ENCODE assay signal across 9 cellular contexts in the genomic region with DNA sequence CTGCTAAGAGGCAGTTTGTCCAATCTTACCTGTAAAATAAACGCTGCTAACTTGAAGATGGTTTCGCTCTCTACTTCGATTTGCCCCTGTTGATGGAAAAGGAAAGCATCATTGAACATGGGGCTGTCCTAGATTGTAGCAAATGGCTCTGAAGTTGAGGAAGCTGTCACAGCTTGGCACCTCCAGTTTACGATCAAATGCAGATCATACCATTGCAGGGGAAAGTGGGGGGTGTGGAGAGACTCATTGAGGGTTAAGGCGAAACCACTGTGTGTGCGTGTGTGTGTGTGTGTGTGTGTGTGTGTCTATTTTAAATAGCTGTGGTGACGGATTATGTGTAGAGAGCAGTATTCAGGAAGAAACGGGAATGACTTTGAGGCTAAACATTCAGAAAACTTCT.
DNase-seq lines count a peak whose midpoint lies in the region; ATAC-seq, FAIRE-seq and TF ChIP-seq lines count a peak whose summit lies in the region.
"Had no signal": no experiment of that assay in that cellular context is flagged by ENCODE, and none has a peak within 500 bp of the region (broad histone marks: within the 10 kb centered on the region; RNA-seq: fewer than 3 reads in every experiment).

No MANE protein-coding gene starts in this region.

- ATAC-seq in activated T-cell treated with anti-CD3 and anti-CD28 coated beads, Interleukin-2, amount 50 U/mL, for 4 hours, result peak; percentile 91 to 92
- ATAC-seq in foreskin keratinocyte (no peak), HG03108 (IDR thresholded peaks at IDR 0.05; ENCODE audit: unreplicated experiment) (no peak)
- ATAC-seq: HCT116 had no signal

- no peak for TF ChIP-seq CTCF in LNCaP clone FGC (IDR thresholded peaks at IDR 0.05; ENCODE audit: control insufficient read depth, extremely low read depth, insufficient read depth)
- TF ChIP-seq CTCF in hepatocyte (IDR thresholded peaks at IDR 0.05; ENCODE audit: poor library complexity), result no peak
- TF ChIP-seq CTCF in foreskin keratinocyte (conservative IDR thresholded peaks at IDR 0.05), result no peak

- no peaks in the 10 kb centered on the region for H3K9me3 ChIP-seq in hepatocyte (ENCODE audit: low read depth)
- no peaks in the 10 kb centered on the region for H3K9me3 ChIP-seq in small intestine (ENCODE audit: control insufficient read depth, low read depth)

- peak overlapping the region; percentile 64 for H3K4me3 Mint-ChIP-seq in activated T-cell treated with anti-CD3 and anti-CD28 coated beads, Interleukin-2, amount 50 U/mL, for 4 hours

- H3K9me3 Mint-ChIP-seq in activated T-cell treated with anti-CD3 and anti-CD28 coated beads, Interleukin-2, amount 50 U/mL, for 4 hours, result no peaks in the 10 kb centered on the region

- peaks cover 11% of the 10 kb centered on the region for H3K4me1 Mint-ChIP-seq in activated T-cell treated with anti-CD3 and anti-CD28 coated beads, Interleukin-2, amount 50 U/mL, for 4 hours (ENCODE audit: low read depth)

- no peaks in the 10 kb centered on the region for H3K27me3 Mint-ChIP-seq in activated T-cell treated with anti-CD3 and anti-CD28 coated beads, Interleukin-2, amount 50 U/mL, for 4 hours (ENCODE audit: low read depth)

- peak overlapping the region; percentile 16 for H3K27ac ChIP-seq in hepatocyte
- H3K27ac ChIP-seq in small intestine (ENCODE audit: low read depth in 1 of 2, low read length in 1 of 2), result no peak overlapping the region
- H3K27ac ChIP-seq in foreskin keratinocyte, result no peak overlapping the region

- H3K36me3 Mint-ChIP-seq in activated T-cell treated with anti-CD3 and anti-CD28 coated beads, Interleukin-2, amount 50 U/mL, for 4 hours (ENCODE audit: insufficient read depth), result no peaks in the 10 kb centered on the region

- peak overlapping the region; percentile 64 for H3K4me2 ChIP-seq in hepatocyte

- H3K4me3 ChIP-seq in LNCaP clone FGC (ENCODE audit: low read depth, low read length), result no peak overlapping the region
- peak overlapping the region; percentile 18 for H3K4me3 ChIP-seq in hepatocyte
- no peak overlapping the region for H3K4me3 ChIP-seq in small intestine (ENCODE audit: low read depth in 1 of 2, low read length in 2 of 2)

- 28% methylated on average over 8 of the region's 8 CpGs for WGBS in hepatocyte (ENCODE audit: low lambda C conversion rate, missing lambda C conversion rate)
- 50 to 70% (median 64%) methylated on average over 8 of the region's 8 CpGs for WGBS in small intestine, 3 donors

- no peak for FAIRE-seq in small intestine (lab: Jason Lieb, UNC)

- H3K4me1 ChIP-seq in hepatocyte (ENCODE audit: insufficient read depth) (peaks cover 20% of the 10 kb centered on the region), small intestine (ENCODE audit: control insufficient read depth in 2 of 2, insufficient read depth in 1 of 2, low read depth in 1 of 2, low read length in 1 of 2) (no peaks in the 10 kb centered on the region), foreskin keratinocyte (no peaks in the 10 kb centered on the region)

- H3K9me2 ChIP-seq in hepatocyte (replicated peaks; ENCODE audit: insufficient read depth), result no peaks in the 10 kb centered on the region

- H3K79me2 ChIP-seq in hepatocyte, result peaks cover 5% of the 10 kb centered on the region

- H3K27me3 ChIP-seq in hepatocyte (no peaks in the 10 kb centered on the region), small intestine (ENCODE audit: control insufficient read depth in 2 of 2, insufficient read depth in 2 of 2, low read length in 2 of 2) (no peaks in the 10 kb centered on the region), foreskin keratinocyte (no peaks in the 10 kb centered on the region)

- no peaks in the 10 kb centered on the region for H4K20me1 ChIP-seq in hepatocyte (ENCODE audit: insufficient read depth, poor library complexity, severe bottlenecking)

- H2AFZ ChIP-seq in hepatocyte, result peak overlapping the region; percentile 15

- no peaks in the 10 kb centered on the region for H3K36me3 ChIP-seq in hepatocyte (replicated peaks; ENCODE audit: insufficient read depth, low read depth)
- H3K36me3 ChIP-seq in small intestine (ENCODE audit: control insufficient read depth in 2 of 2, insufficient read depth in 2 of 2, low read length in 2 of 2), result no peaks in the 10 kb centered on the region

- DNase-seq in LNCaP clone FGC (ENCODE audit: low read depth) (peak; percentile 53), hepatocyte (ENCODE audit: low spot score) (peak; percentile 81), small intestine (peak; percentile 54), foreskin keratinocyte (no peak), SHP77 (lab: John Stamatoyannopoulos, UW) (no peak), NCI-H446 (lab: John Stamatoyannopoulos, UW) (no peak)
- peak; percentile 41 for DNase-seq in activated T-cell treated with anti-CD3 and anti-CD28 coated beads, Interleukin-2, amount 50 U/mL, for 4 hours

Comparison
In these comparisons a context has a peak if more than half of its experiments do, and no peak if none do; other contexts are left out.
1. DNase-seq: peak in LNCaP clone FGC (single experiment), activated T-cell treated with anti-CD3 and anti-CD28 coated beads, Interleukin-2, amount 50 U/mL, for 4 hours (single experiment), hepatocyte (single experiment) and small intestine (single experiment); none in foreskin keratinocyte (0 of 2), SHP77 (0 of 2) and NCI-H446 (0 of 2).
2. ATAC-seq: peak in activated T-cell treated with anti-CD3 and anti-CD28 coated beads, Interleukin-2, amount 50 U/mL, for 4 hours (2 of 2); none in foreskin keratinocyte (single experiment) and HG03108 (single experiment).